1 cellular context compared by ENCODE assay signal in genomic region chrX:627995-628394, GRCh38.
TF ChIP-seq lines count a peak whose summit lies in the region.

No MANE protein-coding gene starts in this region.

TF ChIP-seq in GM23338, 12 proteins besides CTCF, POLR2A, EP300 and RAD21 (continued from another document):
- no peak for TF ChIP-seq REST (IDR thresholded peaks at IDR 0.05; ENCODE audit: unreplicated experiment)
- TF ChIP-seq EZH2phosphoT487 (IDR thresholded peaks at IDR 0.05; ENCODE audit: unreplicated experiment): no peak
- TF ChIP-seq ZNF331 (CRISPR knock-in tag; IDR thresholded peaks at IDR 0.05; ENCODE audit: low read depth): no peak
